1 cellular context compared by ENCODE assay signal in the genomic region with DNA sequence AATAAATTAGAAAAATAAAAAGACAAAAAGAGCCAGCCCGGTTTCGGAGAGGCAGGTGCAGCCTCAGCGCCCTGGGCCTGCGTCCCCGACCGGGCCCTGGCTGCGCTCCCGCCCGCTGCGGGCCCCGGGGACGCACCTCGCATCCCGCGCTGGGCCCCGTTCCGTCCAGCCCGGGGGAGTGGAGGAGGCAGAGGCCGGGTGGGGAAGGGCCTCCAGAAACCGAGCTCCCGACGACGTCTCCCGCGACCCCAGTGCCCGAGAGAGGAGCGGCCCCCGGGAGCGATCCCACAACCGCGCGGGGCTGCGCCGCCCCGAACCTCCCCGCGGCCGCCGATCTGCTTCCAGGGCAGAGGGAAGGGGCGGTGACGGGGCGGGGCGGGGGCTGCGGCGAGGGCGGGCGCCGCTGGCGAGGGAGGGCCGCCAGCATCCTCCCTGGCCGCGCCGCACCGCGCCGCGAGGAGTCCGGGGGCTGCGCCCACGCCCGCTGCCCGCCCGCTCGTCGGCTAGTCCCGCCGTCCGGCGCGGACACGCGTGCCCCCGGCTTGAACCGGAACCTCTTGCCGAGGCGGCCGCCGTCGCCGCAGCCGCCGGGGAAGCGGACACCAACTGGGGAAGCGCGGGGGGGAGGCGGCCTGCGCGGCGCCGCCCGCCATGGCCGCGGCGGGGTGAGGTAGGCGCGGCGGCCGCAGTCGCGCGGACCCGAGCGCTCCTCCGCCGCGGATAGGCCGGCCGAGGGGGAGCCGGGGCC.
TF ChIP-seq lines count a peak whose summit lies in the region.

A gene (plus strand): TSS at position 426 of the 748 bp plus-strand sequence. CDS start 545 bp downstream, outside the sequence.

TF ChIP-seq in K562, 482 proteins besides CTCF, POLR2A, EP300 and RAD21 (continued from another document and continues in another):
- TF ChIP-seq, protein P1, sequence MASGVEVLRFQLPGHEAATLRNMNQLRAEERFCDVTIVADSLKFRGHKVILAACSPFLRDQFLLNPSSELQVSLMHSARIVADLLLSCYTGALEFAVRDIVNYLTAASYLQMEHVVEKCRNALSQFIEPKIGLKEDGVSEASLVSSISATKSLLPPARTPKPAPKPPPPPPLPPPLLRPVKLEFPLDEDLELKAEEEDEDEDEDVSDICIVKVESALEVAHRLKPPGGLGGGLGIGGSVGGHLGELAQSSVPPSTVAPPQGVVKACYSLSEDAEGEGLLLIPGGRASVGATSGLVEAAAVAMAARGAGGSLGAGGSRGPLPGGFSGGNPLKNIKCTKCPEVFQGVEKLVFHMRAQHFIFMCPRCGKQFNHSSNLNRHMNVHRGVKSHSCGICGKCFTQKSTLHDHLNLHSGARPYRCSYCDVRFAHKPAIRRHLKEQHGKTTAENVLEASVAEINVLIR (CRISPR knock-in tag; IDR thresholded peaks at IDR 0.05): no peak
- TF ChIP-seq ZZZ3 (IDR thresholded peaks at IDR 0.05) (no peak), PTTG1 (tag; IDR thresholded peaks at IDR 0.05; ENCODE audit: low read depth) (no peak), ATF7 (IDR thresholded peaks at IDR 0.05) (no peak), EZH2 (IDR thresholded peaks at IDR 0.05; ENCODE audit: borderline replicate concordance, low read depth, low read length) (no peak), ZNF197 (CRISPR knock-in tag; IDR thresholded peaks at IDR 0.05; ENCODE audit: low read depth) (no peak), ZNF143 (CRISPR knock-in tag; IDR thresholded peaks at IDR 0.05) (no peak), FOXA3 (CRISPR knock-in tag; conservative IDR thresholded peaks at IDR 0.05 in 1 of 2, IDR thresholded peaks at IDR 0.05 in 1 of 2) (no peak), HMGN3 (IDR thresholded peaks at IDR 0.05; ENCODE audit: borderline replicate concordance, extremely low read depth, insufficient read length, low read depth, low read length) (peak; percentile 57), SREBF1 (IDR thresholded peaks at IDR 0.05; ENCODE audit: borderline replicate concordance, low read depth, low read length) (no peak), POLR2AphosphoS2 (IDR thresholded peaks at IDR 0.05; ENCODE audit: low read length) (no peak), ZNF184 (CRISPR knock-in tag; IDR thresholded peaks at IDR 0.05) (no peak), YY1 (IDR thresholded peaks at IDR 0.05; ENCODE audit: borderline replicate concordance in 1 of 3, control insufficient read depth in 1 of 3, extremely low read depth in 1 of 3, insufficient read depth in 3 of 3, insufficient read length in 1 of 3, insufficient replicate concordance in 2 of 3, low read depth in 1 of 3, low read length in 2 of 3) (peak; percentile 17 to 81 (median 50)), NCOA1 (IDR thresholded peaks at IDR 0.05; ENCODE audit: low read depth) (no peak), GTF2E2 (tag; IDR thresholded peaks at IDR 0.05) (no peak), ZNF75A (CRISPR knock-in tag; IDR thresholded peaks at IDR 0.05) (no peak), BRD9 (IDR thresholded peaks at IDR 0.05; ENCODE audit: low read depth, partially characterized antibody) (no peak), NFE2 (IDR thresholded peaks at IDR 0.05; ENCODE audit: low read depth) (no peak), HEY1 (CRISPR knock-in tag; IDR thresholded peaks at IDR 0.05; ENCODE audit: borderline replicate concordance) (no peak), TGIF2 (CRISPR knock-in tag; IDR thresholded peaks at IDR 0.05) (0 out of 2 replicates have a peak, but pooled peaks have one; percentile 34), ZNF551 (CRISPR knock-in tag; IDR thresholded peaks at IDR 0.05) (no peak), GABPB1 (CRISPR knock-in tag; IDR thresholded peaks at IDR 0.05) (peak; percentile 88), COPS2 (conservative IDR thresholded peaks at IDR 0.05) (no peak), EGR1 (conservative IDR thresholded peaks at IDR 0.05) (peak; percentile 26; the same call in 1 of the 2 replicates), ILK (tag; IDR thresholded peaks at IDR 0.05; ENCODE audit: borderline replicate concordance, low read depth) (no peak), LEF1 (IDR thresholded peaks at IDR 0.05) (no peak), CSDE1 (IDR thresholded peaks at IDR 0.05) (no peak), MCM2 (IDR thresholded peaks at IDR 0.05; ENCODE audit: low read depth) (no peak), EWSR1 (IDR thresholded peaks at IDR 0.05; ENCODE audit: borderline replicate concordance, low read depth, partially characterized antibody) (no peak), GABPA (tag; conservative IDR thresholded peaks at IDR 0.05; ENCODE audit: low read depth) (peak; percentile 97), POU5F1 (IDR thresholded peaks at IDR 0.05; ENCODE audit: borderline replicate concordance, low read depth, low read length, partially characterized antibody) (no peak), CEBPG (CRISPR knock-in tag; IDR thresholded peaks at IDR 0.05) (no peak), CEBPG (tag; conservative IDR thresholded peaks at IDR 0.05 in 1 of 2, IDR thresholded peaks at IDR 0.05 in 1 of 2) (0 out of 4 replicates have a peak, but pooled peaks of 1 of the 2 experiments have one; percentile 42), PCBP2 (IDR thresholded peaks at IDR 0.05; ENCODE audit: low read depth, low read length, poor library complexity, severe bottlenecking) (no peak), PHB (CRISPR knock-in tag; IDR thresholded peaks at IDR 0.05) (no peak), L3MBTL2 (IDR thresholded peaks at IDR 0.05) (no peak; the same call in 1 of the 2 replicates), HIVEP1 (CRISPR knock-in tag; IDR thresholded peaks at IDR 0.05) (0 out of 2 replicates have a peak, but pooled peaks have one; percentile 41)
- TF ChIP-seq, protein P2, sequence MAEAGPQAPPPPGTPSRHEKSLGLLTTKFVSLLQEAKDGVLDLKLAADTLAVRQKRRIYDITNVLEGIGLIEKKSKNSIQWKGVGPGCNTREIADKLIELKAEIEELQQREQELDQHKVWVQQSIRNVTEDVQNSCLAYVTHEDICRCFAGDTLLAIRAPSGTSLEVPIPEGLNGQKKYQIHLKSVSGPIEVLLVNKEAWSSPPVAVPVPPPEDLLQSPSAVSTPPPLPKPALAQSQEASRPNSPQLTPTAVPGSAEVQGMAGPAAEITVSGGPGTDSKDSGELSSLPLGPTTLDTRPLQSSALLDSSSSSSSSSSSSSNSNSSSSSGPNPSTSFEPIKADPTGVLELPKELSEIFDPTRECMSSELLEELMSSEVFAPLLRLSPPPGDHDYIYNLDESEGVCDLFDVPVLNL (CRISPR knock-in tag; IDR thresholded peaks at IDR 0.05; ENCODE audit: low read depth): no peak; the same call in 1 of the 2 replicates
- TF ChIP-seq, protein P3, sequence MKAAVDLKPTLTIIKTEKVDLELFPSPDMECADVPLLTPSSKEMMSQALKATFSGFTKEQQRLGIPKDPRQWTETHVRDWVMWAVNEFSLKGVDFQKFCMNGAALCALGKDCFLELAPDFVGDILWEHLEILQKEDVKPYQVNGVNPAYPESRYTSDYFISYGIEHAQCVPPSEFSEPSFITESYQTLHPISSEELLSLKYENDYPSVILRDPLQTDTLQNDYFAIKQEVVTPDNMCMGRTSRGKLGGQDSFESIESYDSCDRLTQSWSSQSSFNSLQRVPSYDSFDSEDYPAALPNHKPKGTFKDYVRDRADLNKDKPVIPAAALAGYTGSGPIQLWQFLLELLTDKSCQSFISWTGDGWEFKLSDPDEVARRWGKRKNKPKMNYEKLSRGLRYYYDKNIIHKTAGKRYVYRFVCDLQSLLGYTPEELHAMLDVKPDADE (conservative IDR thresholded peaks at IDR 0.05; ENCODE audit: control insufficient read depth, low read depth, low read length): peak; percentile 65; the same call in 1 of the 2 replicates
- TF ChIP-seq, protein P4, sequence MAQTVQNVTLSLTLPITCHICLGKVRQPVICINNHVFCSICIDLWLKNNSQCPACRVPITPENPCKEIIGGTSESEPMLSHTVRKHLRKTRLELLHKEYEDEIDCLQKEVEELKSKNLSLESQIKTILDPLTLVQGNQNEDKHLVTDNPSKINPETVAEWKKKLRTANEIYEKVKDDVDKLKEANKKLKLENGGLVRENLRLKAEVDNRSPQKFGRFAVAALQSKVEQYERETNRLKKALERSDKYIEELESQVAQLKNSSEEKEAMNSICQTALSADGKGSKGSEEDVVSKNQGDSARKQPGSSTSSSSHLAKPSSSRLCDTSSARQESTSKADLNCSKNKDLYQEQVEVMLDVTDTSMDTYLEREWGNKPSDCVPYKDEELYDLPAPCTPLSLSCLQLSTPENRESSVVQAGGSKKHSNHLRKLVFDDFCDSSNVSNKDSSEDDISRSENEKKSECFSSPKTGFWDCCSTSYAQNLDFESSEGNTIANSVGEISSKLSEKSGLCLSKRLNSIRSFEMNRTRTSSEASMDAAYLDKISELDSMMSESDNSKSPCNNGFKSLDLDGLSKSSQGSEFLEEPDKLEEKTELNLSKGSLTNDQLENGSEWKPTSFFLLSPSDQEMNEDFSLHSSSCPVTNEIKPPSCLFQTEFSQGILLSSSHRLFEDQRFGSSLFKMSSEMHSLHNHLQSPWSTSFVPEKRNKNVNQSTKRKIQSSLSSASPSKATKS (CRISPR knock-in tag; IDR thresholded peaks at IDR 0.05): no peak
- TF ChIP-seq, protein P5, sequence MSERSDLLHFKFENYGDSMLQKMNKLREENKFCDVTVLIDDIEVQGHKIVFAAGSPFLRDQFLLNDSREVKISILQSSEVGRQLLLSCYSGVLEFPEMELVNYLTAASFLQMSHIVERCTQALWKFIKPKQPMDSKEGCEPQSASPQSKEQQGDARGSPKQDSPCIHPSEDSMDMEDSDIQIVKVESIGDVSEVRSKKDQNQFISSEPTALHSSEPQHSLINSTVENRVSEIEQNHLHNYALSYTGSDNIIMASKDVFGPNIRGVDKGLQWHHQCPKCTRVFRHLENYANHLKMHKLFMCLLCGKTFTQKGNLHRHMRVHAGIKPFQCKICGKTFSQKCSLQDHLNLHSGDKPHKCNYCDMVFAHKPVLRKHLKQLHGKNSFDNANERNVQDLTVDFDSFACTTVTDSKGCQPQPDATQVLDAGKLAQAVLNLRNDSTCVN (CRISPR knock-in tag; IDR thresholded peaks at IDR 0.05): no peak
- TF ChIP-seq, protein P6, sequence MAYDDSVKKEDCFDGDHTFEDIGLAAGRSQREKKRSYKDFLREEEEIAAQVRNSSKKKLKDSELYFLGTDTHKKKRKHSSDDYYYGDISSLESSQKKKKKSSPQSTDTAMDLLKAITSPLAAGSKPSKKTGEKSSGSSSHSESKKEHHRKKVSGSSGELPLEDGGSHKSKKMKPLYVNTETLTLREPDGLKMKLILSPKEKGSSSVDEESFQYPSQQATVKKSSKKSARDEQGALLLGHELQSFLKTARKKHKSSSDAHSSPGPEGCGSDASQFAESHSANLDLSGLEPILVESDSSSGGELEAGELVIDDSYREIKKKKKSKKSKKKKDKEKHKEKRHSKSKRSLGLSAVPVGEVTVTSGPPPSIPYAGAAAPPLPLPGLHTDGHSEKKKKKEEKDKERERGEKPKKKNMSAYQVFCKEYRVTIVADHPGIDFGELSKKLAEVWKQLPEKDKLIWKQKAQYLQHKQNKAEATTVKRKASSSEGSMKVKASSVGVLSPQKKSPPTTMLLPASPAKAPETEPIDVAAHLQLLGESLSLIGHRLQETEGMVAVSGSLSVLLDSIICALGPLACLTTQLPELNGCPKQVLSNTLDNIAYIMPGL (CRISPR knock-in tag; IDR thresholded peaks at IDR 0.05): no peak
- TF ChIP-seq, protein P7, sequence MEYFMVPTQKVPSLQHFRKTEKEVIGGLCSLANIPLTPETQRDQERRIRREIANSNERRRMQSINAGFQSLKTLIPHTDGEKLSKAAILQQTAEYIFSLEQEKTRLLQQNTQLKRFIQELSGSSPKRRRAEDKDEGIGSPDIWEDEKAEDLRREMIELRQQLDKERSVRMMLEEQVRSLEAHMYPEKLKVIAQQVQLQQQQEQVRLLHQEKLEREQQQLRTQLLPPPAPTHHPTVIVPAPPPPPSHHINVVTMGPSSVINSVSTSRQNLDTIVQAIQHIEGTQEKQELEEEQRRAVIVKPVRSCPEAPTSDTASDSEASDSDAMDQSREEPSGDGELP (CRISPR knock-in tag; IDR thresholded peaks at IDR 0.05; ENCODE audit: borderline replicate concordance): no peak
- TF ChIP-seq, protein P8, sequence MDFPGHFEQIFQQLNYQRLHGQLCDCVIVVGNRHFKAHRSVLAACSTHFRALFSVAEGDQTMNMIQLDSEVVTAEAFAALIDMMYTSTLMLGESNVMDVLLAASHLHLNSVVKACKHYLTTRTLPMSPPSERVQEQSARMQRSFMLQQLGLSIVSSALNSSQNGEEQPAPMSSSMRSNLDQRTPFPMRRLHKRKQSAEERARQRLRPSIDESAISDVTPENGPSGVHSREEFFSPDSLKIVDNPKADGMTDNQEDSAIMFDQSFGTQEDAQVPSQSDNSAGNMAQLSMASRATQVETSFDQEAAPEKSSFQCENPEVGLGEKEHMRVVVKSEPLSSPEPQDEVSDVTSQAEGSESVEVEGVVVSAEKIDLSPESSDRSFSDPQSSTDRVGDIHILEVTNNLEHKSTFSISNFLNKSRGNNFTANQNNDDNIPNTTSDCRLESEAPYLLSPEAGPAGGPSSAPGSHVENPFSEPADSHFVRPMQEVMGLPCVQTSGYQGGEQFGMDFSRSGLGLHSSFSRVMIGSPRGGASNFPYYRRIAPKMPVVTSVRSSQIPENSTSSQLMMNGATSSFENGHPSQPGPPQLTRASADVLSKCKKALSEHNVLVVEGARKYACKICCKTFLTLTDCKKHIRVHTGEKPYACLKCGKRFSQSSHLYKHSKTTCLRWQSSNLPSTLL (IDR thresholded peaks at IDR 0.05): no peak
